ENCODE assay signal across 24 cellular contexts in genomic region chr3:14503706-14504065, GRCh38. TPM values are rescaled to one million over a fixed set of nuclear protein-coding genes. Genes with fewer than 3 reads are reported as not detected.
"Had no signal": no experiment of that assay in that cellular context is flagged by ENCODE, and none has a peak within 500 bp of the region (broad histone marks: within the 10 kb centered on the region; RNA-seq: fewer than 3 reads in every experiment).

No MANE protein-coding gene starts in this region.

- H3K9me3 ChIP-seq: SJCRH30 had no signal

- DNase-seq: KBM-7, MV-4-11, NCI-H1048, NCI-H1105, NCI-H1417, NCI-H1436 treated with DMSO at 0.1 percent for 48 hours, NCI-H1694, NCI-H187 treated with DMSO at 0.1 percent for 48 hours, NCI-H2029 treated with DMSO at 0.1 percent for 48 hours, NCI-H2107, NCI-H226, NCI-H446, NCI-H510A, NCI-H524 treated with DMSO at 0.1 percent for 48 hours, NCI-H69, NCI-H774, SHP77 treated with DMSO at 0.1 percent for 48 hours, SJCRH30 had no signal

- ATAC-seq: Right ventricle myocardium inferior had no signal

- H3K4me3 ChIP-seq: SJCRH30 had no signal

- H3K4me3 Mint-ChIP-seq: IgD-negative memory B cell had no signal

- H3K27ac ChIP-seq: HL-60, RWPE1, SJCRH30 had no signal

- H3K36me3 ChIP-seq: SJCRH30 had no signal

- H3K4me1 ChIP-seq: SJCRH30 had no signal

RNA-seq across cellular contexts. Expression of gene GRIP2, which starts 36.5 kb away (rescaled TPM):
- total RNA-seq: LHCN-M2, MCF 10A had no signal
